ENCODE assay signal across 23 cellular contexts in the genomic region with DNA sequence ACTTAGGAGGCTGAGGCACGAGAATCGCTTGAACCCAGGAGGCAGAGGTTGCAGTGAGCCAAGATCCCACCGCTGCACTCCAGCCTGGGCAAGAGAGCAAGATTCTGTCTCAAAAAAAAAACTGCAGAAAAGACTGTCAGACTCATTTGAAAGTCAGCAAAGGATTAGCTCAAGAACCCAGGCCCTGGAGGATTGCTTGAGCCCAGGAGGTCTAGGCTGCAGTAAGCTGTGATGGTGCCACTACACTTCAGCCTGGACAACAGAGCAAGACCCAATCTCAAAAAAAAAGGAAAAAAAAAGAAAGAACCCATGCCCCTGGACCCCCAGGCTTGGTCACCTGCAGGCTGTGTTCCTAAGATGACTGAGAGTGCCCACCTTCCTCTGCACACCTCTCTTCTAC. TPM values are rescaled to one million over a fixed set of nuclear protein-coding genes. Genes with fewer than 3 reads are reported as not detected.
"Had no signal": no experiment of that assay in that cellular context is flagged by ENCODE, and none has a peak within 500 bp of the region (broad histone marks: within the 10 kb centered on the region; RNA-seq: fewer than 3 reads in every experiment).

No MANE protein-coding gene starts in this region.

- H3K27me3 ChIP-seq: breast epithelium had no signal

- H3K36me3 ChIP-seq: breast epithelium had no signal

- H3K9me3 Mint-ChIP-seq: activated CD4-positive, alpha-beta memory T cell treated with anti-CD3 and anti-CD28 coated beads for 36 hours; activated CD4-positive, alpha-beta T cell treated with anti-CD3 and anti-CD28 coated beads, Interleukin-2, amount 10 ng/mL, durations not matched to agents 7 days and 5 days; activated naive CD4-positive, alpha-beta T cell treated with anti-CD3 and anti-CD28 coated beads, Interleukin-2, amount 10 ng/mL, durations not matched to agents 7 days and 5 days; activated T-cell treated with anti-CD3 and anti-CD28 coated beads, Interleukin-2, amount 50 U/mL, for 4 hours; activated T-helper 2 cell treated with anti-CD3 and anti-CD28 coated beads, Interferon-gamma antibody, Interleukin-2, Interleukin-4, amounts not matched to agents 10 μg/mL and 5 μg/mL and 100 μg/mL, durations not matched to agents 14 hours and 24 hours and 36 hours; T-helper 1 cell treated with Interleukin-12 subunit alpha and Interleukin-12 subunit beta and Interleukin-4 antibody, amounts not matched to agents 30 μg/mL and 1 μg/mL, for 36 hours had no signal

- H3K9me3 ChIP-seq: breast epithelium had no signal

- H3K36me3 Mint-ChIP-seq: activated CD4-positive, alpha-beta memory T cell treated with anti-CD3 and anti-CD28 coated beads for 36 hours; activated naive CD4-positive, alpha-beta T cell treated with anti-CD3 and anti-CD28 coated beads, Interleukin-2, amount 10 ng/mL, durations not matched to agents 7 days and 5 days had no signal

- FAIRE-seq: RCC 7860 had no signal

- ATAC-seq: activated T-cell treated with anti-CD3 and anti-CD28 coated beads, Interleukin-2, amount 50 U/mL, for 4 hours had no signal

- H3K27ac Mint-ChIP-seq: activated CD4-positive, alpha-beta memory T cell treated with anti-CD3 and anti-CD28 coated beads for 36 hours; activated CD4-positive, alpha-beta T cell treated with anti-CD3 and anti-CD28 coated beads, Interleukin-2, amount 10 ng/mL, durations not matched to agents 7 days and 5 days; activated naive CD4-positive, alpha-beta T cell treated with anti-CD3 and anti-CD28 coated beads, Interleukin-2, amount 10 ng/mL, durations not matched to agents 7 days and 5 days; activated T-helper 2 cell treated with anti-CD3 and anti-CD28 coated beads, Interferon-gamma antibody, Interleukin-2, Interleukin-4, amounts not matched to agents 10 μg/mL and 5 μg/mL and 100 μg/mL, durations not matched to agents 14 hours and 24 hours and 36 hours; T-helper 1 cell treated with Interleukin-12 subunit alpha and Interleukin-12 subunit beta and Interleukin-4 antibody, amounts not matched to agents 30 μg/mL and 1 μg/mL, for 36 hours had no signal

- H3K27me3 Mint-ChIP-seq: activated CD4-positive, alpha-beta memory T cell treated with anti-CD3 and anti-CD28 coated beads for 36 hours; activated CD4-positive, alpha-beta T cell treated with anti-CD3 and anti-CD28 coated beads, Interleukin-2, amount 10 ng/mL, durations not matched to agents 7 days and 5 days; activated naive CD4-positive, alpha-beta T cell treated with anti-CD3 and anti-CD28 coated beads, Interleukin-2, amount 10 ng/mL, durations not matched to agents 7 days and 5 days had no signal

- H3K4me3 ChIP-seq: breast epithelium had no signal

- H3K27ac ChIP-seq: breast epithelium, VCaP had no signal

- DNase-seq: activated CD4-positive, alpha-beta memory T cell treated with anti-CD3 and anti-CD28 coated beads for 36 hours; activated CD4-positive, alpha-beta T cell treated with anti-CD3 and anti-CD28 coated beads, Interleukin-2, amount 10 ng/mL, durations not matched to agents 7 days and 5 days; activated CD4-positive, CD25-positive, alpha-beta regulatory T cell; activated CD8-positive, alpha-beta memory T cell treated with anti-CD3 and anti-CD28 coated beads for 24 hours; activated gamma-delta T cell treated with Interleukin-2 at 50 U/mL for 16 hours; activated naive CD4-positive, alpha-beta T cell treated with anti-CD3 and anti-CD28 coated beads, Interleukin-2, amount 10 ng/mL, durations not matched to agents 7 days and 5 days; activated T-cell treated with anti-CD3 and anti-CD28 coated beads, Interleukin-2, amount 50 U/mL, for 4 hours; aorta; caudate nucleus; Kasumi-1; NCI-H1105 treated with DMSO at 0.1 percent for 48 hours; NCI-H1436 treated with DMSO at 0.1 percent for 48 hours; NCI-H187; NCI-H2081; NCI-H446; NCI-H524; SHP77 treated with DMSO at 0.1 percent for 48 hours had no signal

- H3K4me3 Mint-ChIP-seq: activated CD4-positive, alpha-beta memory T cell treated with anti-CD3 and anti-CD28 coated beads for 36 hours; activated CD4-positive, alpha-beta T cell treated with anti-CD3 and anti-CD28 coated beads, Interleukin-2, amount 10 ng/mL, durations not matched to agents 7 days and 5 days; activated naive CD4-positive, alpha-beta T cell treated with anti-CD3 and anti-CD28 coated beads, Interleukin-2, amount 10 ng/mL, durations not matched to agents 7 days and 5 days; activated T-cell treated with anti-CD3 and anti-CD28 coated beads, Interleukin-2, amount 50 U/mL, for 4 hours; T-helper 1 cell treated with Interleukin-12 subunit alpha and Interleukin-12 subunit beta and Interleukin-4 antibody, amounts not matched to agents 30 μg/mL and 1 μg/mL, for 36 hours had no signal

RNA-seq across cellular contexts. Expression of gene OSM, which starts 36.3 kb away (rescaled TPM):
- total RNA-seq: SK-MEL-5 had no signal
